14 cellular contexts compared by ENCODE assay signal in genomic region chr7:130962109-130962508, GRCh38.
A peak's percentile ranks its signal among the peaks of the same experiment; 100 is the strongest.
DNase-seq lines count a peak whose midpoint lies in the region; ATAC-seq, FAIRE-seq and TF ChIP-seq lines count a peak whose summit lies in the region.
"Had no signal": no experiment of that assay in that cellular context is flagged by ENCODE, and none has a peak within 500 bp of the region (broad histone marks: within the 10 kb centered on the region; RNA-seq: fewer than 3 reads in every experiment).

No MANE protein-coding gene starts in this region.

- H3K23ac ChIP-seq in H9 (ENCODE audit: insufficient read length, low read depth, low read length): no peak overlapping the region

- no peak overlapping the region for H3K56ac ChIP-seq in H9 (ENCODE audit: insufficient read length, low read depth, low read length)

- H3K9me3 ChIP-seq in A549: no peaks in the 10 kb centered on the region
- no peaks in the 10 kb centered on the region for H3K9me3 ChIP-seq in CD8-positive, alpha-beta T cell (ENCODE audit: low read length)
- H3K9me3 ChIP-seq in T-helper 17 cell (ENCODE audit: control insufficient read depth, low read length, poor library complexity, severe bottlenecking): no peaks in the 10 kb centered on the region
- H3K9me3 ChIP-seq in H9 (ENCODE audit: control insufficient read depth, low read depth, low read length): no peaks in the 10 kb centered on the region
- H3K9me3 ChIP-seq: SJCRH30 had no signal

- no peak overlapping the region for H2BK15ac ChIP-seq in H9 (ENCODE audit: low read depth, low read length)

- peak overlapping the region; percentile 94 to 96 for H3K27ac ChIP-seq in A549
- H3K27ac ChIP-seq in CD8-positive, alpha-beta T cell (ENCODE audit: low read depth, low read length): no peak overlapping the region
- H3K27ac ChIP-seq in foreskin keratinocyte: peak overlapping the region; percentile 93
- no peak overlapping the region for H3K27ac ChIP-seq in H9 (ENCODE audit: insufficient read length, low read depth, low read length)
- H3K27ac ChIP-seq: SJCRH30 had no signal

- intact Hi-C loops in CD8-positive, alpha-beta T cell (cut with DNase I, micrococcal nuclease): no loop called here

- no peak for ATAC-seq in A549
- no peak for ATAC-seq in CD8-positive, alpha-beta T cell
- no peak for ATAC-seq in T-helper 17 cell
- no peak for ATAC-seq in foreskin keratinocyte
- no peak for ATAC-seq in GM18870 (IDR thresholded peaks at IDR 0.05; ENCODE audit: unreplicated experiment)

- peaks cover 58% of the 10 kb centered on the region for H3K36me3 Mint-ChIP-seq in CD8-positive, alpha-beta T cell
- H3K36me3 Mint-ChIP-seq in T-helper 17 cell (ENCODE audit: low read depth) (peaks cover 19% of the 10 kb centered on the region), H9 (ENCODE audit: insufficient read depth in 1 of 3, low read depth in 3 of 3) (peaks cover 6 to 19% (median 17%) of the 10 kb centered on the region in 3 experiments; a peak in 6 of 7 replicates)

- H3K4me2 ChIP-seq in A549 (peak overlapping the region; percentile 83), H9 (ENCODE audit: insufficient read depth, insufficient read length, low read length) (no peak overlapping the region)

- no peak overlapping the region for H3K4me3 ChIP-seq in A549
- H3K4me3 ChIP-seq in CD8-positive, alpha-beta T cell (ENCODE audit: low read depth, low read length): no peak overlapping the region
- H3K4me3 ChIP-seq: SJCRH30 had no signal

- DNase-seq in A549 (ENCODE audit: low read depth in 1 of 2, low spot score in 1 of 2): no peak
- DNase-seq in CD8-positive, alpha-beta T cell: no peak
- DNase-seq in T-helper 17 cell: no peak
- no peak for DNase-seq in foreskin keratinocyte
- no peak for DNase-seq in NCI-H146 treated with DMSO at 0.1 percent for 48 hours (lab: John Stamatoyannopoulos, UW; ENCODE audit: unreplicated experiment)
- no peak for DNase-seq in hepatic stellate cell (ENCODE audit: low spot score)
- DNase-seq in H9: no peak
- DNase-seq: activated CD4-positive, alpha-beta T cell treated with anti-CD3 and anti-CD28 coated beads for 4 hours; amygdala; left cardiac atrium; NCI-H1417 treated with DMSO at 0.1 percent for 48 hours; NCI-H774; SJCRH30 had no signal

- WGBS in A549 (ENCODE audit: missing lambda C conversion rate): 87% methylated on average over 2 of the region's 2 CpGs
- no CpG with 5 or more reads among the region's 2 CpGs for WGBS in H9 (ENCODE audit: extremely low coverage, insufficient read length, low lambda C conversion rate)

- no peaks in the 10 kb centered on the region for H3K27me3 ChIP-seq in CD8-positive, alpha-beta T cell (ENCODE audit: insufficient read depth, low read length)
- no peaks in the 10 kb centered on the region for H3K27me3 ChIP-seq in foreskin keratinocyte
- H3K27me3 ChIP-seq in H9 (ENCODE audit: insufficient read depth, low read length): no peaks in the 10 kb centered on the region
- H3K27me3 ChIP-seq: SJCRH30 had no signal

- no peak overlapping the region for H4K5ac ChIP-seq in H9 (ENCODE audit: insufficient read length, low read depth, low read length)

- peak overlapping the region; percentile 65 for H3K27ac Mint-ChIP-seq in CD8-positive, alpha-beta T cell
- H3K27ac Mint-ChIP-seq in T-helper 17 cell (no peak overlapping the region), H9 (no peak overlapping the region)

- TF ChIP-seq EP300 in A549 (IDR thresholded peaks at IDR 0.05): no peak

- no peaks in the 10 kb centered on the region for H3K36me3 ChIP-seq in CD8-positive, alpha-beta T cell (ENCODE audit: insufficient read depth, low read length)
- H3K36me3 ChIP-seq: SJCRH30 had no signal

- H3K23me2 ChIP-seq in H9 (ENCODE audit: insufficient read length, low read depth, low read length, poor library complexity, severe bottlenecking): no peaks in the 10 kb centered on the region

- H3K79me1 ChIP-seq in H9 (ENCODE audit: insufficient read depth, low read depth, low read length, poor library complexity, severe bottlenecking): no peaks in the 10 kb centered on the region

- H4K20me1 ChIP-seq in H9 (ENCODE audit: control insufficient read depth, insufficient read depth, insufficient read length): no peaks in the 10 kb centered on the region

- no peaks in the 10 kb centered on the region for H3K79me2 ChIP-seq in H9 (ENCODE audit: insufficient read depth, low read length)

- no peak for TF ChIP-seq RAD21 in A549 (conservative IDR thresholded peaks at IDR 0.05 in 1 of 2, IDR thresholded peaks at IDR 0.05 in 1 of 2)

- H3K4me1 ChIP-seq in A549: peaks cover 67% of the 10 kb centered on the region
- peaks cover 57% of the 10 kb centered on the region for H3K4me1 ChIP-seq in CD8-positive, alpha-beta T cell (ENCODE audit: insufficient read depth, low read length)
- H3K4me1 ChIP-seq in foreskin keratinocyte: peaks cover 24% of the 10 kb centered on the region
- H3K4me1 ChIP-seq in H9 (ENCODE audit: insufficient read depth, low read length): 0 out of 2 replicates have a peak, but pooled peaks cover 5% of the 10 kb centered on the region
- H3K4me1 ChIP-seq: SJCRH30 had no signal

- H3K9me3 Mint-ChIP-seq in CD8-positive, alpha-beta T cell: no peaks in the 10 kb centered on the region
- H3K9me3 Mint-ChIP-seq in H9: peaks cover 5 to 7% of the 10 kb centered on the region in 2 experiments; a peak in 4 of 5 replicates

- peak overlapping the region; percentile 35 for H3K4me3 Mint-ChIP-seq in CD8-positive, alpha-beta T cell
- H3K4me3 Mint-ChIP-seq in T-helper 17 cell (peak overlapping the region; percentile 74), H9 (no peak overlapping the region)

- no peak overlapping the region for H2BK5ac ChIP-seq in H9 (ENCODE audit: insufficient read length, low read length)

- FAIRE-seq in A549 (lab: Jason Lieb, UNC): no peak

- no peak overlapping the region for H3K18ac ChIP-seq in H9 (ENCODE audit: insufficient read length, low read depth, low read length)

- POLR2A ChIA-PET in A549 (lab: Yijun Ruan, JAX): no interaction called here
- POLR2A ChIA-PET in CD8-positive, alpha-beta T cell (lab: Charles Lee): no interaction called here

- H3K4me1 Mint-ChIP-seq in CD8-positive, alpha-beta T cell (ENCODE audit: low read depth): peaks cover 63% of the 10 kb centered on the region
- H3K4me1 Mint-ChIP-seq in T-helper 17 cell (peaks cover 45% of the 10 kb centered on the region), H9 (peaks cover 6 to 7% of the 10 kb centered on the region in 2 experiments; a peak in 2 of 4 replicates)

- no peak overlapping the region for H3K14ac ChIP-seq in H9 (ENCODE audit: insufficient read depth, low read length)

- no peak overlapping the region for H3K9ac ChIP-seq in H9 (ENCODE audit: extremely low read depth, insufficient read length, low read length)

- no peak overlapping the region for H2BK12ac ChIP-seq in H9 (ENCODE audit: insufficient read length, low read depth, low read length)

- H3T11ph ChIP-seq in H9 (ENCODE audit: low read length): no peak overlapping the region

- TF ChIP-seq POLR2A in A549 (IDR thresholded peaks at IDR 0.05; ENCODE audit: low read length): no peak

- CTCF ChIA-PET in A549 (lab: Yijun Ruan, JAX): interaction anchor here (0.8 to 13.8 kb wide), 8 partner anchors 9 to 78 kb away, joined by 3 to 110 read pairs (median 6); no protein-coding TSS in a partner anchor
- CTCF ChIA-PET in CD8-positive, alpha-beta T cell (lab: Charles Lee): interaction anchor here (0.9 to 1.1 kb wide), 3 partner anchors 20 to 65 kb away, joined by 3 read pairs; no protein-coding TSS in a partner anchor

- H2AFZ ChIP-seq in H9 (ENCODE audit: low read length): no peak overlapping the region

- no peak overlapping the region for H2BK20ac ChIP-seq in H9 (ENCODE audit: low read depth, low read length, poor library complexity, severe bottlenecking)

- TF ChIP-seq CTCF in A549 (IDR thresholded peaks at IDR 0.05): no peak
- TF ChIP-seq CTCF in CD8-positive, alpha-beta T cell (IDR thresholded peaks at IDR 0.05): no peak
- no peak for TF ChIP-seq CTCF in foreskin keratinocyte (conservative IDR thresholded peaks at IDR 0.05)
- TF ChIP-seq CTCF in H9 (conservative IDR thresholded peaks at IDR 0.05): no peak

- H3K27me3 Mint-ChIP-seq in CD8-positive, alpha-beta T cell (ENCODE audit: low read depth): no peaks in the 10 kb centered on the region
- H3K27me3 Mint-ChIP-seq in T-helper 17 cell (no peaks in the 10 kb centered on the region), H9 (ENCODE audit: low read depth) (no peaks in the 10 kb centered on the region)

- no peak overlapping the region for H2BK120ac ChIP-seq in H9 (ENCODE audit: low read depth, low read length, poor library complexity, severe bottlenecking)

- H4K91ac ChIP-seq in H9 (ENCODE audit: insufficient read length, low read depth, low read length): no peak overlapping the region

- H2AK5ac ChIP-seq in H9 (ENCODE audit: insufficient read length, low read length): no peak overlapping the region

- no peak overlapping the region for H3K4ac ChIP-seq in H9 (ENCODE audit: low read depth, low read length)

- no peak overlapping the region for H4K8ac ChIP-seq in H9 (replicated peaks; ENCODE audit: insufficient read length, low read depth, low read length)

TF ChIP-seq in A549, 52 proteins besides CTCF, POLR2A, EP300 and RAD21 (continues in another document):
- no peak for TF ChIP-seq FOSL2 (IDR thresholded peaks at IDR 0.05)
- TF ChIP-seq FOSL2 (CRISPR knock-in tag; IDR thresholded peaks at IDR 0.05): no peak
- TF ChIP-seq KDM5A (IDR thresholded peaks at IDR 0.05): no peak
- TF ChIP-seq RARB (CRISPR knock-in tag; IDR thresholded peaks at IDR 0.05): no peak
- no peak for TF ChIP-seq NR3C1 (IDR thresholded peaks at IDR 0.05)
- TF ChIP-seq HOXB13 (CRISPR knock-in tag; IDR thresholded peaks at IDR 0.05; ENCODE audit: low read depth): no peak
- TF ChIP-seq CBX8 (IDR thresholded peaks at IDR 0.05): no peak
- TF ChIP-seq BCL3 (IDR thresholded peaks at IDR 0.05): no peak
- no peak for TF ChIP-seq ATOH8 (CRISPR knock-in tag; IDR thresholded peaks at IDR 0.05; ENCODE audit: low read depth)
- no peak for TF ChIP-seq CHD4 (IDR thresholded peaks at IDR 0.05; ENCODE audit: borderline replicate concordance)

Comparison
In these comparisons a context has a peak if more than half of its experiments do, and no peak if none do; other contexts are left out.
1. H3K27ac ChIP-seq: peak in A549 (2 of 2) and foreskin keratinocyte (single experiment); none in CD8-positive, alpha-beta T cell (single experiment) and H9 (single experiment).
2. H3K4me3 Mint-ChIP-seq: peak in CD8-positive, alpha-beta T cell (single experiment) and T-helper 17 cell (single experiment); none in H9 (0 of 2).